ENCODE assay signal across 9 cellular contexts in the genomic region with DNA sequence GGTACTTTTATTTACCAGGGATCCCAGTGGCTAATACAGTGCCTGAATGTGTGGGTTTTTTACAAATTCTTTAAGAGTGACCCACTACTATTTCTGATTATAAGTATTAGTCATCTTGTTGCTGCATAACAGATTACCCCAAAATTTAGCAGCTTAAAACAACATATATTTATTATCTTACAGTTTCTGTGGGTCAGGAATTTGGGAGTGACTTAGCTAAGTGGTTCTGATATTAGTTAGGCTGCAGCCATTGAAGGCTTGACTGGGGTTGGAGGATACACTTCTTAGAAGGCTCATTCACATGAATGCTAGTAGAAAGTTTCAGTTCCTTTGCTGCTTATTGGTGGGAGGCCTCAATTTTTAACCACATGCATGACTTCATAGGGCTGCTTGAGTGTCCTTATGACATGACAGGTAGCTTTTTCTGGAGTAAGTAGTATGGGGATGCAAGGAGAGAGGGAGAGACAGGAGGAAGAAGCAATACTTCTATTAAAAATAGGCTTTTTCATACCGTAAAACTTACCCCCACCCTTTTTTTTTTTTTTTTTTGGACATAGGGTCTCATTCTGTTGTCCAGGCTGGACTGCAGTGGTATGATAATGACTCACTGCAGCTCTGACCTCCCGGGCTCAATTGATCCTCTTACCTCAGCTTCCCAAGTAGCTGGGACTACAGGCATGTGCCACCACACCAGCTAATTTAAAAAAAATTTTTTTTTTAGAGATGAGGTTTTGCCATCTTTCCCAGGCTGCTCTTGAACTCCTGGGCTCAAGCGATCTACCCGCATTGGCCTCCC. TPM values are rescaled to one million over a fixed set of nuclear protein-coding genes. Genes with fewer than 3 reads are reported as not detected.
DNase-seq lines count a peak whose midpoint lies in the region; ATAC-seq and TF ChIP-seq lines count a peak whose summit lies in the region.
"Had no signal": no experiment of that assay in that cellular context is flagged by ENCODE, and none has a peak within 500 bp of the region (broad histone marks: within the 10 kb centered on the region; RNA-seq: fewer than 3 reads in every experiment).

No MANE protein-coding gene starts in this region.

- TF ChIP-seq POLR2A in sigmoid colon (IDR thresholded peaks at IDR 0.05): no peak

- peaks cover 8% of the 10 kb centered on the region for H3K36me3 Mint-ChIP-seq in activated T-helper 1 cell treated with anti-CD3 and anti-CD28 coated beads, Interleukin-12 subunit alpha, Interleukin-12 subunit beta, Interleukin-2, Interleukin-4 antibody, amounts not matched to agents 30 ng/mL and 10 ng/mL and 1 ng/mL, durations not matched to agents 14 hours and 24 hours and 36 hours (ENCODE audit: low read depth)

- peaks cover 2% of the 10 kb centered on the region for H3K27me3 Mint-ChIP-seq in activated T-helper 1 cell treated with anti-CD3 and anti-CD28 coated beads, Interleukin-12 subunit alpha, Interleukin-12 subunit beta, Interleukin-2, Interleukin-4 antibody, amounts not matched to agents 30 ng/mL and 10 ng/mL and 1 ng/mL, durations not matched to agents 14 hours and 24 hours and 36 hours (ENCODE audit: insufficient read depth)

- no peaks in the 10 kb centered on the region for H3K9me3 ChIP-seq in sigmoid colon
- H3K9me3 ChIP-seq in WERI-Rb-1 (ENCODE audit: severe bottlenecking): no peaks in the 10 kb centered on the region

- WGBS in sigmoid colon, 2 donors: 91 to 96% methylated on average over 4 of the region's 4 CpGs

- no peak for TF ChIP-seq CTCF in choroid plexus epithelial cell (conservative IDR thresholded peaks at IDR 0.05; ENCODE audit: low read depth, low read length)
- TF ChIP-seq CTCF in sigmoid colon (IDR thresholded peaks at IDR 0.05): no peak
- no peak for TF ChIP-seq CTCF in WERI-Rb-1 (IDR thresholded peaks at IDR 0.05; ENCODE audit: low read depth, low read length)

- no peaks in the 10 kb centered on the region for H3K27me3 ChIP-seq in sigmoid colon
- no peaks in the 10 kb centered on the region for H3K27me3 ChIP-seq in WERI-Rb-1 (ENCODE audit: insufficient read depth, low read depth, severe bottlenecking)

- H3K4me3 Mint-ChIP-seq in activated T-helper 1 cell treated with anti-CD3 and anti-CD28 coated beads, Interleukin-12 subunit alpha, Interleukin-12 subunit beta, Interleukin-2, Interleukin-4 antibody, amounts not matched to agents 30 ng/mL and 10 ng/mL and 1 ng/mL, durations not matched to agents 14 hours and 24 hours and 36 hours: no peak overlapping the region

- intact Hi-C loops in sigmoid colon (cut with DNase I): no loop called here
- intact Hi-C loops in activated T-helper 1 cell treated with anti-CD3 and anti-CD28 coated beads, Interleukin-12 subunit alpha, Interleukin-12 subunit beta, Interleukin-2, Interleukin-4 antibody, amounts not matched to agents 30 ng/mL and 10 ng/mL and 1 ng/mL, durations not matched to agents 14 hours and 24 hours and 36 hours (cut with micrococcal nuclease): no loop called here

- TF ChIP-seq EP300 in sigmoid colon (IDR thresholded peaks at IDR 0.05): no peak

- peaks cover under 1% of the 10 kb centered on the region for H3K9me3 Mint-ChIP-seq in activated T-helper 1 cell treated with anti-CD3 and anti-CD28 coated beads, Interleukin-12 subunit alpha, Interleukin-12 subunit beta, Interleukin-2, Interleukin-4 antibody, amounts not matched to agents 30 ng/mL and 10 ng/mL and 1 ng/mL, durations not matched to agents 14 hours and 24 hours and 36 hours

- ATAC-seq in GM18511 (IDR thresholded peaks at IDR 0.05; ENCODE audit: unreplicated experiment): peak; percentile 100
- peak; percentile 98 for ATAC-seq in GM21619 (IDR thresholded peaks at IDR 0.05; ENCODE audit: unreplicated experiment)
- peak; percentile 99 for ATAC-seq in HG03457 (IDR thresholded peaks at IDR 0.05; ENCODE audit: unreplicated experiment)

- H3K27ac Mint-ChIP-seq in activated T-helper 1 cell treated with anti-CD3 and anti-CD28 coated beads, Interleukin-12 subunit alpha, Interleukin-12 subunit beta, Interleukin-2, Interleukin-4 antibody, amounts not matched to agents 30 ng/mL and 10 ng/mL and 1 ng/mL, durations not matched to agents 14 hours and 24 hours and 36 hours: no peak overlapping the region

- peak; percentile 14 for DNase-seq in choroid plexus epithelial cell (ENCODE audit: low read depth)
- no peak for DNase-seq in sigmoid colon
- DNase-seq in WERI-Rb-1: no peak
- no peak for DNase-seq in NCI-H2171 treated with DMSO at 0.1 percent for 48 hours (lab: John Stamatoyannopoulos, UW)
- DNase-seq in activated T-helper 1 cell treated with anti-CD3 and anti-CD28 coated beads, Interleukin-12 subunit alpha, Interleukin-12 subunit beta, Interleukin-2, Interleukin-4 antibody, amounts not matched to agents 30 ng/mL and 10 ng/mL and 1 ng/mL, durations not matched to agents 14 hours and 24 hours and 36 hours (ENCODE audit: low spot score): no peak
- DNase-seq: NCI-H1105 had no signal

- H3K4me3 ChIP-seq in choroid plexus epithelial cell (ENCODE audit: low read depth, low read length) (no peak overlapping the region), sigmoid colon (no peak overlapping the region), WERI-Rb-1 (ENCODE audit: low read depth, low read length) (no peak overlapping the region)

- H3K36me3 ChIP-seq in sigmoid colon: no peaks in the 10 kb centered on the region
- H3K36me3 ChIP-seq in WERI-Rb-1: no peaks in the 10 kb centered on the region

- H3K4me1 ChIP-seq in sigmoid colon: no peaks in the 10 kb centered on the region

- peaks cover 12% of the 10 kb centered on the region for H3K4me1 Mint-ChIP-seq in activated T-helper 1 cell treated with anti-CD3 and anti-CD28 coated beads, Interleukin-12 subunit alpha, Interleukin-12 subunit beta, Interleukin-2, Interleukin-4 antibody, amounts not matched to agents 30 ng/mL and 10 ng/mL and 1 ng/mL, durations not matched to agents 14 hours and 24 hours and 36 hours (ENCODE audit: low read depth)

- H3K27ac ChIP-seq in sigmoid colon (no peak overlapping the region), WERI-Rb-1 (no peak overlapping the region)

RNA-seq across cellular contexts. Expression of a gene that starts 13.3 kb away (rescaled TPM):
- total RNA-seq in sigmoid colon: 10 to 100 TPM; 26.7 to 51.7 (median 40.6) TPM
- 100 to 1,000 TPM in 1 of 3 donors, 10 to 100 TPM in 2; 60.6 to 147 (median 62.9) TPM for polyA plus RNA-seq in sigmoid colon
- 48.4 and 56.7 TPM in 2 replicates for total RNA-seq in activated T-helper 1 cell treated with anti-CD3 and anti-CD28 coated beads, Interleukin-12 subunit alpha, Interleukin-12 subunit beta, Interleukin-2, Interleukin-4 antibody, amounts not matched to agents 30 ng/mL and 10 ng/mL and 1 ng/mL, durations not matched to agents 14 hours and 24 hours and 36 hours
